ENCODE assay signal across 10 cellular contexts in the genomic region with DNA sequence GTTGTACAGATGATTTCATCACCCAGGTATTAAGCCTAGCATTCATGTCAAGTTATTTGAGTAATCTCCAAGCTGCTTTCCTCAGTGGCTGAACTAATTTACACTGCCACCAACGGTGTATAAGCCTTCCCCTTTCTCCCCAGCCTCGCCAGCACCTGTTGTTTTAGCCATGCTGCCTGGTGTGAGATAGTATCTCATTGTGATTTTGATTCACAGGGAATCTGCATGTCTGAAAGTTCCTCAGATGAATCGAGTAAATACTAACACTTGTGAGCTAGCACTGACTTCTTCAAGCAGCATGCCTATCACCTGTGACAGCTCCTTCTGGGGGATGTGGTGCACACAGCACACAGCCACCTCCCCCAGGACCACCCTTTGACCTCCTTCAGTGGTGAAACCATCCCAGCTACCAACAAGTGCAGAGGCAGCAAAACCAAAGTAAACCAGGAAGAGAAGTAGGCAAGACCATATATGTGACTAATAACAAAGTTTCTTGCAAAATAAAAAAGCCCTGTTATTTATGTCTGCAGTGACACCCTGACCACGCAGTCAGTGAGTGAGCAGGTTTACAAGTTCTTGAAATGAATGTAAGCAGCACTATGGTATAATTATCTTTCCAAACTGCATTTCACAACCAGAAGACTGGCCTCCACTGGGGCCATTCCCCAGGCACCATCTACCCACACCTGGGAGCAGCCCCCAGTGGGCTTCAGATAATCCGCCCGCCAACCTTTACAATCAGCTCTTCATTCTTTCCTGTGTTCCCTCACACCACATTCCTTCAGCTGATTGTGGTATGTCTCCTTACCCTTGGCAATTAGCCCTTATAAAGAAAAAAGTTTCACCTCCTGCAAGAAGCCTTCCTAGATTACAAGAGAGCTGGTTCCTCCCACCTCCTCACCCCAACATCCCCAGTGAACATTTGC.
DNase-seq lines count a peak whose midpoint lies in the region; FAIRE-seq and TF ChIP-seq lines count a peak whose summit lies in the region.
"Had no signal": no experiment of that assay in that cellular context is flagged by ENCODE, and none has a peak within 500 bp of the region (broad histone marks: within the 10 kb centered on the region; RNA-seq: fewer than 3 reads in every experiment).

No MANE protein-coding gene starts in this region.

- H3K36me3 Mint-ChIP-seq in Caco-2 (ENCODE audit: insufficient read depth, unreplicated experiment) = peaks cover 5% of the 10 kb centered on the region

- H3K4me3 Mint-ChIP-seq in Caco-2 (ENCODE audit: unreplicated experiment) = no peak overlapping the region

- TF ChIP-seq CTCF in Caco-2 (IDR thresholded peaks at IDR 0.05; ENCODE audit: insufficient read depth in 1 of 2, low read depth in 1 of 2, low read length in 1 of 2, severe bottlenecking in 1 of 2, unreplicated experiment in 1 of 2) (no peak), HEK293 (tag by site-specific recombination; IDR thresholded peaks at IDR 0.05) (no peak), kidney (IDR thresholded peaks at IDR 0.05; ENCODE audit: borderline replicate concordance, extremely low read depth, insufficient read depth) (no peak)

- H3K9me3 Mint-ChIP-seq in Caco-2 (ENCODE audit: unreplicated experiment) = no peaks in the 10 kb centered on the region

- intact Hi-C loops in Caco-2 (cut with micrococcal nuclease; ENCODE audit: unreplicated experiment) (no loop called here), kidney (cut with DNase I) (no loop called here)

- H3K9ac ChIP-seq in kidney (ENCODE audit: low read length in 2 of 2) = no peak overlapping the region
- H3K9ac ChIP-seq: parathyroid adenoma had no signal

- H3K36me3 ChIP-seq in Caco-2 (ENCODE audit: control insufficient read depth, insufficient read depth, low read length) (no peaks in the 10 kb centered on the region), HEK293 (ENCODE audit: control insufficient read depth in 2 of 2, insufficient read depth in 1 of 2, low read length in 2 of 2) (no peaks in the 10 kb centered on the region), SJCRH30 (no peaks in the 10 kb centered on the region), kidney (ENCODE audit: control insufficient read depth in 1 of 2, insufficient read depth in 2 of 2, low read length in 2 of 2) (no peaks in the 10 kb centered on the region)

- TF ChIP-seq POLR2A in GM12892 (IDR thresholded peaks at IDR 0.05; ENCODE audit: low read depth, low read length) = no peak

- CTCF ChIA-PET in Caco-2 (lab: Charles Lee) = no interaction called here
- CTCF ChIA-PET in HEK293 (lab: Yijun Ruan, JAX) = no interaction called here

- H3K27ac Mint-ChIP-seq in Caco-2 (ENCODE audit: unreplicated experiment) = peak overlapping the region; percentile 53

- no peaks in the 10 kb centered on the region for H3K27me3 Mint-ChIP-seq in Caco-2 (ENCODE audit: insufficient read depth, unreplicated experiment)

- H3K9me3 ChIP-seq in Caco-2 (no peaks in the 10 kb centered on the region), HEK293 (ENCODE audit: control insufficient read depth, insufficient read depth, low read depth, low read length) (no peaks in the 10 kb centered on the region), SJCRH30 (replicated peaks) (no peaks in the 10 kb centered on the region), kidney (ENCODE audit: control insufficient read depth in 1 of 2, low read length in 2 of 2) (no peaks in the 10 kb centered on the region)

- no peak for DNase-seq in Caco-2
- DNase-seq in SJCRH30 = peak; percentile 46 to 63
- peak; percentile 53 for DNase-seq in iPS-NIHi11 (ENCODE audit: low spot score)
- no peak for DNase-seq in kidney
- no peak for DNase-seq in cerebellar nuclear complex (lab: John Stamatoyannopoulos, UW)
- no peak for DNase-seq in GM12892 (ENCODE audit: insufficient read length)
- no peak for DNase-seq in NCI-H2081 treated with DMSO at 0.1 percent for 48 hours (lab: John Stamatoyannopoulos, UW)
- DNase-seq: NCI-H524 had no signal

- peaks cover 23% of the 10 kb centered on the region for H3K4me1 Mint-ChIP-seq in Caco-2 (ENCODE audit: low read depth, unreplicated experiment)

- H3K27ac ChIP-seq in HEK293 (ENCODE audit: extremely low read depth, low read depth, low read length) = no peak overlapping the region
- H3K27ac ChIP-seq in SJCRH30 = peak overlapping the region; percentile 23; the same call in 1 of the 2 replicates
- no peak overlapping the region for H3K27ac ChIP-seq in kidney (ENCODE audit: low read depth in 2 of 2, low read length in 2 of 2)
- H3K27ac ChIP-seq: parathyroid adenoma had no signal

- H3K27me3 ChIP-seq in Caco-2 (replicated peaks; ENCODE audit: control insufficient read depth, insufficient read depth, low read length) (no peaks in the 10 kb centered on the region), SJCRH30 (no peaks in the 10 kb centered on the region)

- BruUV-seq in Caco-2 (replicated peaks; lab: Mats Ljungman, UMichigan) = no TSS peak

- H3K4me1 ChIP-seq in Caco-2 (peaks cover 34% of the 10 kb centered on the region), HEK293 (ENCODE audit: control insufficient read depth, insufficient read depth, low read length) (no peaks in the 10 kb centered on the region), SJCRH30 (peaks cover 45% of the 10 kb centered on the region), kidney (ENCODE audit: control insufficient read depth in 1 of 2, insufficient read depth in 1 of 2, low read depth in 1 of 2, low read length in 2 of 2) (peaks cover 0 to 5% of the 10 kb centered on the region in 2 donors)

- FAIRE-seq in kidney (lab: Jason Lieb, UNC) (no peak), GM12892 (lab: Jason Lieb, UNC) (no peak)

- POLR2A ChIA-PET in Caco-2 (lab: Charles Lee) (no interaction called here), HEK293 (lab: Yijun Ruan, JAX) (interaction anchor here (0.7 kb wide), 1 partner anchor 14 kb away, joined by 3 read pairs; no protein-coding TSS in a partner anchor)

- H3K4me3 ChIP-seq in Caco-2 (ENCODE audit: low read depth, low read length) (no peak overlapping the region), HEK293 (ENCODE audit: low read depth, low read length) (no peak overlapping the region), SJCRH30 (no peak overlapping the region), kidney (ENCODE audit: low read length in 2 of 2) (no peak overlapping the region)

TF ChIP-seq in HEK293, 187 proteins besides CTCF, POLR2A, EP300 and RAD21 (continues in another document):
- no peak for TF ChIP-seq GLI2 (tag by site-specific recombination; IDR thresholded peaks at IDR 0.05; ENCODE audit: borderline replicate concordance, low read depth)
- peak; percentile 68 for TF ChIP-seq EGR2 (tag by site-specific recombination; IDR thresholded peaks at IDR 0.05; ENCODE audit: low read depth)
- peak; percentile 96 for TF ChIP-seq GLIS1 (tag by site-specific recombination; IDR thresholded peaks at IDR 0.05)
- peak; percentile 55; the same call in 1 of the 2 replicates for TF ChIP-seq ZFHX2 (tag by site-specific recombination; conservative IDR thresholded peaks at IDR 0.05)
- TF ChIP-seq ZNF670 (tag by site-specific recombination; IDR thresholded peaks at IDR 0.05; ENCODE audit: low read depth) = no peak
- no peak for TF ChIP-seq PRDM2 (tag by site-specific recombination; IDR thresholded peaks at IDR 0.05; ENCODE audit: borderline replicate concordance)
- TF ChIP-seq ZNF510 (tag by site-specific recombination; IDR thresholded peaks at IDR 0.05; ENCODE audit: insufficient replicate concordance) = no peak
- TF ChIP-seq MYNN (tag by site-specific recombination; IDR thresholded peaks at IDR 0.05; ENCODE audit: borderline replicate concordance) = no peak
- TF ChIP-seq ZNF677 (tag by site-specific recombination; IDR thresholded peaks at IDR 0.05) = no peak
- 0 out of 2 replicates have a peak, but pooled peaks have one; percentile 15 for TF ChIP-seq OSR2 (tag by site-specific recombination; IDR thresholded peaks at IDR 0.05)
- no peak for TF ChIP-seq KLF1 (tag by site-specific recombination; IDR thresholded peaks at IDR 0.05)
- TF ChIP-seq SCRT1 (tag by site-specific recombination; IDR thresholded peaks at IDR 0.05; ENCODE audit: borderline replicate concordance) = peak; percentile 91

Comparison
In these comparisons a context has a peak if more than half of its experiments do, and no peak if none do; other contexts are left out.
1. DNase-seq: peak in SJCRH30 (2 of 2) and iPS-NIHi11 (single experiment); none in Caco-2 (0 of 2), kidney (single experiment), cerebellar nuclear complex (0 of 2), GM12892 (single experiment) and NCI-H2081 treated with DMSO at 0.1 percent for 48 hours (single experiment).